8 cellular contexts compared by ENCODE assay signal in genomic region chr16:14628806-14629611, GRCh38. TPM values are rescaled to one million over a fixed set of nuclear protein-coding genes. Genes with fewer than 3 reads are reported as not detected.
A peak's percentile ranks its signal among the peaks of the same experiment; 100 is the strongest.
DNase-seq lines count a peak whose midpoint lies in the region; ATAC-seq and TF ChIP-seq lines count a peak whose summit lies in the region.

No MANE protein-coding gene starts in this region.

- peak overlapping the region; percentile 68 to 100 (median 94) for H3K4me3 ChIP-seq in dorsolateral prefrontal cortex

- intact Hi-C loops in dorsolateral prefrontal cortex (cut with DNase I): no loop called here

- peak overlapping the region in 54 of 59 donors; percentile 12 to 97 (median 88) for H3K27ac ChIP-seq in dorsolateral prefrontal cortex

- TF ChIP-seq CTCF in dorsolateral prefrontal cortex (IDR thresholded peaks at IDR 0.05 in 54 of 56, conservative IDR thresholded peaks at IDR 0.05 in 2 of 56; ENCODE audit: low read depth in 1 of 56, partially characterized antibody in 56 of 56) (no peak), neural crest cell (conservative IDR thresholded peaks at IDR 0.05) (no peak)

- no peaks in the 10 kb centered on the region for H3K9me3 Mint-ChIP-seq in neural crest cell

- H3K27ac Mint-ChIP-seq in neural crest cell (ENCODE audit: unreplicated experiment): peak overlapping the region; percentile 88

- H3K36me3 Mint-ChIP-seq in neural crest cell (ENCODE audit: low read depth): peaks cover 3% of the 10 kb centered on the region

- H3K27me3 Mint-ChIP-seq in neural crest cell (ENCODE audit: low read depth): no peaks in the 10 kb centered on the region

- no peaks in the 10 kb centered on the region for H3K27me3 ChIP-seq in dorsolateral prefrontal cortex

- DNase-seq in DMS79 treated with DMSO at 0.1 percent for 48 hours (lab: John Stamatoyannopoulos, UW): peak; percentile 49
- peak; percentile 37 for DNase-seq in NAMALWA (ENCODE audit: low spot score)
- DNase-seq in dorsolateral prefrontal cortex: no peak
- DNase-seq in neural crest cell (ENCODE audit: low read depth, low spot score): no peak
- no peak for DNase-seq in DMS153 treated with DMSO at 0.1 percent for 48 hours (lab: John Stamatoyannopoulos, UW; ENCODE audit: unreplicated experiment)
- no peak for DNase-seq in SKM-1 treated with dmso at 0.1 percent for 144 hours (lab: John Stamatoyannopoulos, UW; ENCODE audit: unreplicated experiment)

- ATAC-seq in HG02981 (IDR thresholded peaks at IDR 0.05; ENCODE audit: unreplicated experiment) (no peak), HG02884 (IDR thresholded peaks at IDR 0.05; ENCODE audit: unreplicated experiment) (no peak)

- peak overlapping the region; percentile 86 for H3K4me3 Mint-ChIP-seq in neural crest cell

- H3K4me1 Mint-ChIP-seq in neural crest cell: peaks cover 27% of the 10 kb centered on the region

RNA-seq across cellular contexts. Expression of gene PARN, which starts 1.1 kb away (rescaled TPM):
- 10 to 100 TPM; 20.5 to 58.1 (median 35.9) TPM for total RNA-seq in dorsolateral prefrontal cortex
- 26.5 and 26.9 TPM in 2 replicates for total RNA-seq in neural crest cell

RNA-seq across cellular contexts. Expression of gene BFAR, which starts 3.7 kb away (rescaled TPM):
- total RNA-seq in dorsolateral prefrontal cortex (10 to 100 TPM; 26.5 to 50.2 (median 36.3) TPM), neural crest cell (72.7 and 74.5 TPM in 2 replicates)

Comparison
In these comparisons a context has a peak if more than half of its experiments do, and no peak if none do; other contexts are left out.
1. DNase-seq: peak in DMS79 treated with DMSO at 0.1 percent for 48 hours (single experiment) and NAMALWA (single experiment); none in dorsolateral prefrontal cortex (0 of 10), neural crest cell (single experiment), DMS153 treated with DMSO at 0.1 percent for 48 hours (single experiment) and SKM-1 treated with dmso at 0.1 percent for 144 hours (single experiment).